Comparison of ENCODE assay signal across 8 cellular contexts in genomic region chr10:51698473-51699063, GRCh38. TPM values are rescaled to one million over a fixed set of nuclear protein-coding genes. Genes with fewer than 3 reads are reported as not detected.
DNase-seq lines count a peak whose midpoint lies in the region; ATAC-seq and TF ChIP-seq lines count a peak whose summit lies in the region.

No MANE protein-coding gene starts in this region.

- H3K27me3 ChIP-seq in cardiac muscle cell (no peaks in the 10 kb centered on the region), gastrocnemius medialis (no peaks in the 10 kb centered on the region)

- CTCF ChIA-PET in WTC11 (lab: Charles Lee), result no interaction called here

- no peaks in the 10 kb centered on the region for H3K9me3 Mint-ChIP-seq in WTC11

- H3K4me1 ChIP-seq in cardiac muscle cell (ENCODE audit: low read depth) (peaks cover 15% of the 10 kb centered on the region), gastrocnemius medialis (peaks cover 49 to 52% of the 10 kb centered on the region in 2 donors)

- peak overlapping the region; percentile 99 for H3K4me3 Mint-ChIP-seq in WTC11

- TF ChIP-seq POLR2A in gastrocnemius medialis (IDR thresholded peaks at IDR 0.05), result no peak

- ATAC-seq in WTC11 (no peak), gastrocnemius medialis (no peak), GM21526 (IDR thresholded peaks at IDR 0.05; ENCODE audit: low FRiP score, unreplicated experiment) (no peak), GM19395 (IDR thresholded peaks at IDR 0.05; ENCODE audit: unreplicated experiment) (no peak)

- H3K4me1 Mint-ChIP-seq in WTC11, result peaks cover 31% of the 10 kb centered on the region

- H3K36me3 Mint-ChIP-seq in WTC11, result peaks cover 7% of the 10 kb centered on the region

- H3K27me3 Mint-ChIP-seq in WTC11 (ENCODE audit: low read depth), result no peaks in the 10 kb centered on the region

- no peak for TF ChIP-seq CTCF in GM12875 (IDR thresholded peaks at IDR 0.05; ENCODE audit: borderline replicate concordance, insufficient read depth, low read depth, low read length)
- no peak for TF ChIP-seq CTCF in WTC11 (IDR thresholded peaks at IDR 0.05)
- no peak for TF ChIP-seq CTCF in cardiac muscle cell (IDR thresholded peaks at IDR 0.05; ENCODE audit: low read depth, low read length)
- no peak for TF ChIP-seq CTCF in gastrocnemius medialis (IDR thresholded peaks at IDR 0.05 in 4 of 5, conservative IDR thresholded peaks at IDR 0.05 in 1 of 5)

- in situ Hi-C loops in gastrocnemius medialis (cut with MboI; ENCODE audit: low sequenced_read_pairs in 4 of 4), result no loop called here

- POLR2A ChIA-PET in WTC11 (lab: Charles Lee), result no interaction called here

- H3K9me3 ChIP-seq in cardiac muscle cell (ENCODE audit: low read depth) (no peaks in the 10 kb centered on the region), gastrocnemius medialis (no peaks in the 10 kb centered on the region)

- H3K4me3 ChIP-seq in GM12875 (ENCODE audit: low read depth, low read length) (peak overlapping the region; percentile 87), cardiac muscle cell (peak overlapping the region; percentile 60), gastrocnemius medialis (peak overlapping the region; percentile 64 to 94 (median 77))

- peak overlapping the region; percentile 98 for H3K27ac ChIP-seq in cardiac muscle cell
- H3K27ac ChIP-seq in gastrocnemius medialis, result peak overlapping the region; percentile 92 to 94 (median 93)

- intact Hi-C loops in gastrocnemius medialis (cut with DNase I; ENCODE audit: low total_unique reads), result loop anchor here (2.0 to 5.0 kb wide), 3 partner anchors 409 to 1074 kb away; no protein-coding TSS in a partner anchor

- DNase-seq in WTC11 (ENCODE audit: low spot score) (no peak), cardiac muscle cell (ENCODE audit: low read depth in 1 of 2, low spot score in 1 of 2) (no peak), gastrocnemius medialis (peak in 1 of 2 donors; percentile 30), NCI-H1436 (lab: John Stamatoyannopoulos, UW) (no peak)
- DNase-seq in effector CD4-positive, alpha-beta T cell, result no peak

- H3K36me3 ChIP-seq in cardiac muscle cell, result no peaks in the 10 kb centered on the region
- peaks cover 0 to 5% of the 10 kb centered on the region in 2 donors for H3K36me3 ChIP-seq in gastrocnemius medialis

- H3K27ac Mint-ChIP-seq in WTC11, result peak overlapping the region; percentile 100

TF ChIP-seq in WTC11, 78 proteins besides CTCF, POLR2A, EP300 and RAD21:
- TF ChIP-seq ZBTB43 (CRISPR knock-in tag; IDR thresholded peaks at IDR 0.05) (no peak), ESRRA (CRISPR knock-in tag; IDR thresholded peaks at IDR 0.05; ENCODE audit: borderline replicate concordance) (0 out of 2 replicates have a peak, but pooled peaks have one; percentile 37), JAZF1 (CRISPR knock-in tag; IDR thresholded peaks at IDR 0.05) (no peak)

RNA-seq across cellular contexts. Expression of gene CSTF2T, which starts 0.8 kb away (rescaled TPM):
- 26.0 to 27.5 TPM (median 26.6 TPM) in 3 replicates for total RNA-seq in WTC11 (2021)
- total RNA-seq in cardiac muscle cell, result 22.1 and 28.5 TPM in 2 replicates
- 7.8 and 8.2 TPM in 2 replicates for polyA plus RNA-seq in cardiac muscle cell
- 10 to 100 TPM; 11.4 to 22.2 (median 16.3) TPM for total RNA-seq in gastrocnemius medialis
